In genomic region chrX:68438575-68438974, GRCh38 we compare ENCODE assay signal across 29 cellular contexts. TPM values are rescaled to one million over a fixed set of nuclear protein-coding genes. Genes with fewer than 3 reads are reported as not detected.
DNase-seq lines count a peak whose midpoint lies in the region; ATAC-seq and TF ChIP-seq lines count a peak whose summit lies in the region.
"Had no signal": no experiment of that assay in that cellular context is flagged by ENCODE, and none has a peak within 500 bp of the region (broad histone marks: within the 10 kb centered on the region; RNA-seq: fewer than 3 reads in every experiment).

No MANE protein-coding gene starts in this region.

- no peak overlapping the region for H3K27ac ChIP-seq in left ventricle myocardium inferior (replicated peaks)
- H3K27ac ChIP-seq in hepatocyte: no peak overlapping the region
- H3K27ac ChIP-seq: RWPE1 had no signal

- TF ChIP-seq CTCF in left ventricle myocardium inferior (IDR thresholded peaks at IDR 0.05; ENCODE audit: borderline replicate concordance) (no peak), hepatocyte (IDR thresholded peaks at IDR 0.05; ENCODE audit: poor library complexity) (no peak), GM10266 (IDR thresholded peaks at IDR 0.05; ENCODE audit: control insufficient read depth, insufficient read depth, low read depth, missing control alignments) (no peak)

- H3K4me3 Mint-ChIP-seq in activated T-cell treated with anti-CD3 and anti-CD28 coated beads, Interleukin-2, amount 50 U/mL, for 72 hours: no peak overlapping the region
- H3K4me3 Mint-ChIP-seq: activated CD8-positive, alpha-beta T cell treated with anti-CD3 and anti-CD28 coated beads, Interleukin-2, amount 10 ng/mL, durations not matched to agents 7 days and 5 days; activated naive CD8-positive, alpha-beta T cell treated with anti-CD3 and anti-CD28 coated beads for 36 hours; CD4-positive, CD25-positive, alpha-beta regulatory T cell; central memory CD8-positive, alpha-beta T cell; neural crest cell; stimulated activated memory B cell treated with anti-CD40 and anti-IgM and Interleukin-4, amounts not matched to agents 10 μg/mL and 1 μg/mL and 100 μg/mL, for 72 hours had no signal

- peaks cover 10% of the 10 kb centered on the region for H3K4me1 Mint-ChIP-seq in activated T-cell treated with anti-CD3 and anti-CD28 coated beads, Interleukin-2, amount 50 U/mL, for 72 hours (ENCODE audit: low read depth)

- no peaks in the 10 kb centered on the region for H4K20me1 ChIP-seq in hepatocyte (ENCODE audit: insufficient read depth, poor library complexity, severe bottlenecking)

- no peak overlapping the region for H3K4me3 ChIP-seq in left ventricle myocardium inferior
- H3K4me3 ChIP-seq in hepatocyte: no peak overlapping the region

- 81% methylated on average over 4 of the region's 4 CpGs for WGBS in hepatocyte (ENCODE audit: low lambda C conversion rate, missing lambda C conversion rate)

- DNase-seq in left ventricle myocardium superior: no peak
- no peak for DNase-seq in left ventricle myocardium inferior
- peak; percentile 62 for DNase-seq in amniotic epithelial cell (ENCODE audit: low read depth)
- DNase-seq in hepatocyte (ENCODE audit: low spot score): peak; percentile 22
- DNase-seq in activated T-cell treated with anti-CD3 and anti-CD28 coated beads, Interleukin-2, amount 50 U/mL, for 72 hours: no peak
- no peak for DNase-seq in GM10266 (ENCODE audit: extremely low spot score)
- no peak for DNase-seq in hypothalamus (lab: John Stamatoyannopoulos, UW)
- DNase-seq: 8988T; activated CD4-positive, alpha-beta T cell treated with anti-CD3 and anti-CD28 coated beads for 1 hour; activated CD8-positive, alpha-beta T cell treated with anti-CD3 and anti-CD28 coated beads, Interleukin-2, amount 10 ng/mL, durations not matched to agents 7 days and 5 days; activated naive CD8-positive, alpha-beta T cell treated with anti-CD3 and anti-CD28 coated beads for 36 hours; CD4-positive, CD25-positive, alpha-beta regulatory T cell; dermis blood vessel endothelial cell; H7; MM.1S; NCI-H1417; NCI-H2029 treated with DMSO at 0.1 percent for 48 hours; NCI-H2227 treated with DMSO at 0.1 percent for 48 hours; NCI-H774; posterior cingulate gyrus; stimulated activated CD4-positive, alpha-beta T cell treated with anti-CD3 and anti-CD28 coated beads, Interleukin-4, amount 100 ng/mL, for 4 hours; substantia nigra; T-helper 1 cell had no signal

- H3K27ac Mint-ChIP-seq in activated T-cell treated with anti-CD3 and anti-CD28 coated beads, Interleukin-2, amount 50 U/mL, for 72 hours: no peak overlapping the region
- H3K27ac Mint-ChIP-seq: activated CD8-positive, alpha-beta T cell treated with anti-CD3 and anti-CD28 coated beads, Interleukin-2, amount 10 ng/mL, durations not matched to agents 7 days and 5 days; activated naive CD8-positive, alpha-beta T cell treated with anti-CD3 and anti-CD28 coated beads for 36 hours; CD4-positive, CD25-positive, alpha-beta regulatory T cell; stimulated activated memory B cell treated with anti-CD40 and anti-IgM and Interleukin-4, amounts not matched to agents 10 μg/mL and 1 μg/mL and 100 μg/mL, for 72 hours had no signal

- H3K9me3 ChIP-seq in left ventricle myocardium inferior (replicated peaks) (no peaks in the 10 kb centered on the region), hepatocyte (ENCODE audit: low read depth) (no peaks in the 10 kb centered on the region)

- intact Hi-C loops in left ventricle myocardium superior (cut with micrococcal nuclease): no loop called here
- intact Hi-C loops in left ventricle myocardium inferior (cut with micrococcal nuclease): no loop called here

- H3K4me1 ChIP-seq in left ventricle myocardium inferior (peaks cover 24% of the 10 kb centered on the region), hepatocyte (ENCODE audit: insufficient read depth) (no peaks in the 10 kb centered on the region)

- H3K79me2 ChIP-seq in hepatocyte: no peaks in the 10 kb centered on the region

- H3K36me3 Mint-ChIP-seq in activated T-cell treated with anti-CD3 and anti-CD28 coated beads, Interleukin-2, amount 50 U/mL, for 72 hours (ENCODE audit: insufficient read depth in 2 of 2): no peaks in the 10 kb centered on the region
- H3K36me3 Mint-ChIP-seq: activated naive CD8-positive, alpha-beta T cell treated with anti-CD3 and anti-CD28 coated beads for 36 hours; CD4-positive, CD25-positive, alpha-beta regulatory T cell; stimulated activated memory B cell treated with anti-CD40 and anti-IgM and Interleukin-4, amounts not matched to agents 10 μg/mL and 1 μg/mL and 100 μg/mL, for 72 hours had no signal

- no peaks in the 10 kb centered on the region for H3K9me3 Mint-ChIP-seq in activated T-cell treated with anti-CD3 and anti-CD28 coated beads, Interleukin-2, amount 50 U/mL, for 72 hours
- H3K9me3 Mint-ChIP-seq: activated naive CD8-positive, alpha-beta T cell treated with anti-CD3 and anti-CD28 coated beads for 36 hours; central memory CD8-positive, alpha-beta T cell; neural crest cell; stimulated activated memory B cell treated with anti-CD40 and anti-IgM and Interleukin-4, amounts not matched to agents 10 μg/mL and 1 μg/mL and 100 μg/mL, for 72 hours had no signal

- H3K9me2 ChIP-seq in hepatocyte (replicated peaks; ENCODE audit: insufficient read depth): no peaks in the 10 kb centered on the region

- H3K4me2 ChIP-seq in hepatocyte: no peak overlapping the region

- H3K27me3 ChIP-seq in left ventricle myocardium inferior (ENCODE audit: low read depth) (no peaks in the 10 kb centered on the region), hepatocyte (no peaks in the 10 kb centered on the region)

- H3K36me3 ChIP-seq in left ventricle myocardium inferior: no peaks in the 10 kb centered on the region
- no peaks in the 10 kb centered on the region for H3K36me3 ChIP-seq in hepatocyte (replicated peaks; ENCODE audit: insufficient read depth, low read depth)

- peak; percentile 5 for ATAC-seq in left ventricle myocardium superior
- no peak for ATAC-seq in activated T-cell treated with anti-CD3 and anti-CD28 coated beads, Interleukin-2, amount 50 U/mL, for 72 hours (replicated peaks in 1 of 2)
- ATAC-seq in HG02678 (IDR thresholded peaks at IDR 0.05; ENCODE audit: unreplicated experiment): no peak
- ATAC-seq: activated CD8-positive, alpha-beta T cell treated with anti-CD3 and anti-CD28 coated beads, Interleukin-2, amount 10 ng/mL, durations not matched to agents 7 days and 5 days; sciatic nerve; stimulated activated memory B cell treated with anti-CD40 and anti-IgM and Interleukin-4, amounts not matched to agents 10 μg/mL and 1 μg/mL and 100 μg/mL, for 72 hours had no signal

- H3K27me3 Mint-ChIP-seq in activated T-cell treated with anti-CD3 and anti-CD28 coated beads, Interleukin-2, amount 50 U/mL, for 72 hours (ENCODE audit: low read depth): peaks cover 42% of the 10 kb centered on the region

- no peak overlapping the region for H2AFZ ChIP-seq in hepatocyte

RNA-seq across cellular contexts. Expression of gene OPHN1, which starts 5.3 kb away (rescaled TPM):
- total RNA-seq in left ventricle myocardium superior (3.8 TPM), left ventricle myocardium inferior (5.0 TPM), hepatocyte (5.6 and 10.3 TPM in 2 replicates)
- polyA plus RNA-seq in hepatocyte: 4.5 and 4.8 TPM in 2 replicates
- under 1 TPM in 1 of 2 donors, not detected in 1; 0.12 TPM for total RNA-seq in activated T-cell treated with anti-CD3 and anti-CD28 coated beads, Interleukin-2, amount 50 U/mL, for 72 hours
- total RNA-seq: activated naive CD8-positive, alpha-beta T cell treated with anti-CD3 and anti-CD28 coated beads for 36 hours had no signal
- polyA plus RNA-seq: CD4-positive, CD25-positive, alpha-beta regulatory T cell had no signal

Comparison
In these comparisons a context has a peak if more than half of its experiments do, and no peak if none do; other contexts are left out.
1. DNase-seq: peak in amniotic epithelial cell (single experiment) and hepatocyte (single experiment); none in left ventricle myocardium superior (single experiment), left ventricle myocardium inferior (single experiment), activated T-cell treated with anti-CD3 and anti-CD28 coated beads, Interleukin-2, amount 50 U/mL, for 72 hours (0 of 2), GM10266 (single experiment) and hypothalamus (0 of 51).